Comparison of ENCODE assay signal across 1 cellular context in genomic region chr3:68172039-68172438, GRCh38.
TF ChIP-seq lines count a peak whose summit lies in the region.

No MANE protein-coding gene starts in this region.

TF ChIP-seq in WTC11, 78 proteins besides CTCF, POLR2A, EP300 and RAD21 (continued from another document):
- TF ChIP-seq ZBTB43 (CRISPR knock-in tag; IDR thresholded peaks at IDR 0.05) (no peak), ZBTB21 (CRISPR knock-in tag; IDR thresholded peaks at IDR 0.05; ENCODE audit: borderline replicate concordance) (no peak)
